ENCODE assay signal across 8 cellular contexts in the genomic region with DNA sequence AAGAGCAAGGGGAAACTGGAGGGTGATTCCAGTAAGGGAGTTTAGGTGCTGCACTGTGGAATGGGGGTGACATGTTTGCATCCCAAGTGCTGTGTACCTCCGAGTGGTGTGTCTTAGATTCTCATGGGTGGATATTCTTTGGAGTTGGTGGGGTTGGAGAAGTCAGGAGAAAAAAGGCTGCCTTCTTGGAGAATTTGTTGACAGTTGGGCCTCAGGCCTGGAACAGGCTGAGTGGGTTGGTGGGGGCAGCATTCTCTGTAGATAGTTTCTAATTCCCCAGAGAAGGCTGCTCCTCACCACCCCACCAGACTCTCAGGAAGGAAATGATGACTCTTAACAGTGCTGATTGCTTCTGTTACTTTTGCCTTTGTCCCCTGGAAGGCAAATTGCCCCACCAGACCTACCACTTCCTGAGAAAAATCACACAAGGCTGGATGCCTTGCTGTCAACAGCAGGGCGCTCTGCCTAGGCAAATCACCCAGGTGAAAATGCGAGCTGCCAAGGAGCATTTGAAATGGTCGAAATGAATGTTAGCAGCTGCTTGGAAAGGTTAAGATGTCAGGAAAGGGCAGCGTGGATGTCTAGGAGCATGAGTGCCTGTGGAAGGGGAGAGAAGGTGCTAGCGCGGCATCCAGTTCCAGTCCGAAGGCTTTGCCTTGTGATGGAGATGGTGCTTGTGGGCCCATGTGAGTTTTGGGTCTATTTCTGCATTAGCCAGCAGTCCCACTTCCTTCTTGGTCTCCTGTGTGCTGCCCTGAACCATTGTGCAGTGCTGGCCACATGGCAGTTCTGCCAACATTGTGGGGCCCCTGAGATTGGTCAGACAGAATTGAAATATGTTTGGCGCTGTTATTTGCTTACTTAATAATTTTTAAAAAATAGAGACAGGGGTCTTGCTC. TPM values are rescaled to one million over a fixed set of nuclear protein-coding genes. Genes with fewer than 3 reads are reported as not detected.
A peak's percentile ranks its signal among the peaks of the same experiment; 100 is the strongest.
DNase-seq lines count a peak whose midpoint lies in the region; ATAC-seq and TF ChIP-seq lines count a peak whose summit lies in the region.

No MANE protein-coding gene starts in this region.

- no peaks in the 10 kb centered on the region for H3K79me2 ChIP-seq in SK-N-SH (ENCODE audit: insufficient read depth)

- H3K36me3 ChIP-seq in SK-N-SH (replicated peaks in 1 of 2; ENCODE audit: control insufficient read depth in 1 of 2, insufficient read depth in 2 of 2, low read length in 1 of 2) (no peaks in the 10 kb centered on the region), esophagus muscularis mucosa (peaks cover 0 to 4% (median 0%) of the 10 kb centered on the region in 4 donors)

- POLR2A ChIA-PET in SK-N-SH (lab: Yijun Ruan, JAX) = no interaction called here

- H3K9me3 ChIP-seq in SK-N-SH (no peaks in the 10 kb centered on the region), esophagus muscularis mucosa (no peaks in the 10 kb centered on the region)

- no peaks in the 10 kb centered on the region for H3F3A ChIP-seq in SK-N-SH (replicated peaks; ENCODE audit: insufficient read depth)

- no peak overlapping the region for H3K4me2 ChIP-seq in SK-N-SH

- TF ChIP-seq CTCF in SK-N-SH (IDR thresholded peaks at IDR 0.05) (no peak), esophagus muscularis mucosa (IDR thresholded peaks at IDR 0.05) (no peak)

- H2AFZ ChIP-seq in SK-N-SH (ENCODE audit: low read depth) = peak overlapping the region; percentile 59; the same call in 1 of the 2 replicates

- H3K27me3 ChIP-seq in SK-N-SH (ENCODE audit: insufficient read depth) (no peaks in the 10 kb centered on the region), esophagus muscularis mucosa (no peaks in the 10 kb centered on the region)

- no peak for TF ChIP-seq POLR2A in esophagus muscularis mucosa (IDR thresholded peaks at IDR 0.05; ENCODE audit: low read depth)

- DNase-seq in SK-N-SH = no peak
- peak; percentile 76 for DNase-seq in central memory CD4-positive, alpha-beta T cell
- peak; percentile 57 for DNase-seq in stimulated activated CD4-positive, alpha-beta T cell treated with anti-CD3 and anti-CD28 coated beads, Interleukin-4, amount 100 ng/mL, for 24 hours
- no peak for DNase-seq in mucosa of gallbladder (ENCODE audit: low spot score)
- DNase-seq in NCI-H526 treated with DMSO at 0.1 percent for 48 hours (lab: John Stamatoyannopoulos, UW) = no peak
- DNase-seq in esophagus muscularis mucosa (ENCODE audit: extremely low spot score) = no peak

- TF ChIP-seq RAD21 in SK-N-SH (IDR thresholded peaks at IDR 0.05; ENCODE audit: low read length) = no peak

- H3K4me1 ChIP-seq in SK-N-SH (ENCODE audit: control insufficient read depth in 1 of 2, insufficient read depth in 2 of 2, low read depth in 1 of 2, low read length in 1 of 2) = peaks cover 0 to 9% of the 10 kb centered on the region in 2 experiments; a peak in 1 of 4 replicates
- H3K4me1 ChIP-seq in esophagus muscularis mucosa = peaks cover 0 to 1% (median 0%) of the 10 kb centered on the region in 4 donors

- no peaks in the 10 kb centered on the region for H4K20me1 ChIP-seq in SK-N-SH (ENCODE audit: insufficient read depth)

- H3K4me3 ChIP-seq in SK-N-SH (ENCODE audit: low read depth in 2 of 2, low read length in 1 of 2) = no peak overlapping the region
- H3K4me3 ChIP-seq in esophagus muscularis mucosa = no peak overlapping the region

- TF ChIP-seq EP300 in SK-N-SH (IDR thresholded peaks at IDR 0.05; ENCODE audit: borderline replicate concordance in 1 of 2, low read depth in 1 of 2, low read length in 1 of 2) = no peak
- TF ChIP-seq EP300 in esophagus muscularis mucosa (IDR thresholded peaks at IDR 0.05) = no peak

- ATAC-seq in GM19035 (IDR thresholded peaks at IDR 0.05; ENCODE audit: unreplicated experiment) (peak; percentile 82), HG02943 (IDR thresholded peaks at IDR 0.05; ENCODE audit: low read depth, unreplicated experiment) (peak; percentile 81)

- WGBS in SK-N-SH (ENCODE audit: low lambda C conversion rate) = 72% methylated on average over 9 of the region's 9 CpGs
- 79% methylated on average over 9 of the region's 9 CpGs for WGBS in esophagus muscularis mucosa

- H3K9ac ChIP-seq in SK-N-SH = no peak overlapping the region

- intact Hi-C loops in esophagus muscularis mucosa (cut with DNase I) = no loop called here

- CTCF ChIA-PET in SK-N-SH (lab: Yijun Ruan, JAX) = interaction anchor here (1.1 kb wide), 1 partner anchor 15 kb away, joined by 4 read pairs; no protein-coding TSS in a partner anchor

- H3K9me2 ChIP-seq in SK-N-SH = no peaks in the 10 kb centered on the region

- no peak overlapping the region; a peak in 1 of 4 replicates for H3K27ac ChIP-seq in SK-N-SH (ENCODE audit: low read depth in 2 of 2, low read length in 1 of 2)
- H3K27ac ChIP-seq in esophagus muscularis mucosa (replicated peaks in 1 of 4) = no peak overlapping the region

TF ChIP-seq in SK-N-SH, 30 proteins besides CTCF, POLR2A, EP300 and RAD21:
- TF ChIP-seq, protein P1, sequence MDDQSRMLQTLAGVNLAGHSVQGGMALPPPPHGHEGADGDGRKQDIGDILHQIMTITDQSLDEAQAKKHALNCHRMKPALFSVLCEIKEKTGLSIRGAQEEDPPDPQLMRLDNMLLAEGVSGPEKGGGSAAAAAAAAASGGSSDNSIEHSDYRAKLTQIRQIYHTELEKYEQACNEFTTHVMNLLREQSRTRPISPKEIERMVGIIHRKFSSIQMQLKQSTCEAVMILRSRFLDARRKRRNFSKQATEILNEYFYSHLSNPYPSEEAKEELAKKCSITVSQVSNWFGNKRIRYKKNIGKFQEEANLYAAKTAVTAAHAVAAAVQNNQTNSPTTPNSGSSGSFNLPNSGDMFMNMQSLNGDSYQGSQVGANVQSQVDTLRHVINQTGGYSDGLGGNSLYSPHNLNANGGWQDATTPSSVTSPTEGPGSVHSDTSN (IDR thresholded peaks at IDR 0.05) = peak; percentile 7; the same call in 1 of the 2 replicates
- TF ChIP-seq TCF12 (IDR thresholded peaks at IDR 0.05) (peak; percentile 51; the same call in 1 of the 2 replicates), POLR2AphosphoS5 (IDR thresholded peaks at IDR 0.05; ENCODE audit: low read depth, low read length) (no peak)

RNA-seq across cellular contexts. Expression of a gene that starts 30.4 kb away (rescaled TPM):
- 6.1 and 7.1 TPM in 2 replicates for polyA plus RNA-seq in SK-N-SH (2012; rRNA removed)
- 4.6 and 5.6 TPM in 2 replicates for polyA plus RNA-seq in SK-N-SH (2012; cell fraction: cytosol; rRNA removed)
- 8.0 and 12.2 TPM in 2 replicates for polyA plus RNA-seq in SK-N-SH (2012; cell fraction: nucleus; rRNA removed)
- total RNA-seq in mucosa of gallbladder (71.3 TPM), esophagus muscularis mucosa (10 to 100 TPM in 1 of 4 donors, 1 to 10 TPM in 3; 3.0 to 12.3 (median 8.1) TPM)

Comparison
In these comparisons a context has a peak if more than half of its experiments do, and no peak if none do; other contexts are left out.
1. DNase-seq: peak in central memory CD4-positive, alpha-beta T cell (single experiment) and stimulated activated CD4-positive, alpha-beta T cell treated with anti-CD3 and anti-CD28 coated beads, Interleukin-4, amount 100 ng/mL, for 24 hours (single experiment); none in SK-N-SH (single experiment), mucosa of gallbladder (single experiment), NCI-H526 treated with DMSO at 0.1 percent for 48 hours (single experiment) and esophagus muscularis mucosa (single experiment).